Comparison of ENCODE assay signal across 7 cellular contexts in the genomic region with DNA sequence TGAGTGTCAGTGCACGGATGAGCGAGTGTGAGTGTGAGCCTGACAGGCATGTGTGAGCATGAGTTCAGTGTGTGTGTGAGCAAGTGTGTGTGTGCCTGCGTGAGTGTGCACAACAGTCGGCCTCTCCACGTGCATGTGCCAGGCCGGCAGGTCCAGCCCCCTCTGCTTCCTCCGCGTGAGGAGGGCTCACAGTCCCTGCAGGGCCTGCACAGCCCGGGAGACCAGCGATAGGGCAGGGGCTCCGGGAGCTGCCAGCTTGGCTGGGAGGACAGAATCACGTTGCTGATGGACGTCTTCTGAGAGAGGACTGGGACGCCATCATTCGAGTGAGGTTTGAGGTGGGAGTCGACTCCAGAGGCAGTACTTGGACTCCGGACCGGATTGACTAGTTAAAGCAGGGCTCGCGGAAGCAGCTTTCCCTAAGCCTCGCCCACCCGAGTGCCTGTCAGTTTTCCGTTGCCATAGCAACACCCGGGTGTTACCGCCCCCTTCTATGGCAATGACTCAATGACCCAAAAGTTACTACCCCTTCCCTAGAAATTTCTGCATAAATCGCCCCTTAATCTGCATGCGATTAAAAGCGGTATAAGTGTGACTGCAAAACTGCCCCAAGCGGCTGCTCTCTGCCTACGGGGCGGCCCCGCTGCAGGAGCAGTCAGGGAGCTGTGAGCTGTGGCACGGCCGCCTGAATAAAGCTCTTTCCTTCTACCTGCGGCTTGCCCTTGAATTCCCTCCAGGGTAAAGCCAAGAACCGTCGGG. TPM values are rescaled to one million over a fixed set of nuclear protein-coding genes. Genes with fewer than 3 reads are reported as not detected.
DNase-seq lines count a peak whose midpoint lies in the region; ATAC-seq, FAIRE-seq and TF ChIP-seq lines count a peak whose summit lies in the region.

No MANE protein-coding gene starts in this region.

- intact Hi-C loops in body of pancreas (cut with DNase I), result no loop called here

- H3K27ac Mint-ChIP-seq in T-helper 1 cell treated with Interleukin-12 subunit alpha and Interleukin-12 subunit beta and Interleukin-4 antibody, amounts not matched to agents 30 μg/mL and 1 μg/mL, for 36 hours, result peak overlapping the region; percentile 68

- peak; percentile 56 to 84 (median 82) for DNase-seq in body of pancreas
- DNase-seq in skeletal muscle cell (ENCODE audit: low read depth), result no peak
- no peak for DNase-seq in D721Med (ENCODE audit: insufficient read length, low spot score)

- peak overlapping the region in 2 of 4 donors; percentile 23 to 67 for H3K27ac ChIP-seq in body of pancreas
- H3K27ac ChIP-seq in iPS-18a (ENCODE audit: low read length), result no peak overlapping the region

- 8 to 31% methylated on average over 18 to 37 of the region's 37 CpGs for WGBS in body of pancreas, 2 donors

- H3K4me3 ChIP-seq in body of pancreas (peak overlapping the region in 1 of 2 donors; percentile 15), iPS-18a (ENCODE audit: low read length) (peak overlapping the region; percentile 44), skeletal muscle cell (ENCODE audit: low read depth, low read length) (peak overlapping the region; percentile 56)

- H3K9me3 ChIP-seq in body of pancreas, result no peaks in the 10 kb centered on the region
- H3K9me3 ChIP-seq in iPS-18a (ENCODE audit: control insufficient read depth, low read depth, low read length), result no peaks in the 10 kb centered on the region

- peak overlapping the region; percentile 91 for H3K4me3 Mint-ChIP-seq in T-helper 1 cell treated with Interleukin-12 subunit alpha and Interleukin-12 subunit beta and Interleukin-4 antibody, amounts not matched to agents 30 μg/mL and 1 μg/mL, for 36 hours

- peaks cover 15% of the 10 kb centered on the region for H3K4me1 Mint-ChIP-seq in T-helper 1 cell treated with Interleukin-12 subunit alpha and Interleukin-12 subunit beta and Interleukin-4 antibody, amounts not matched to agents 30 μg/mL and 1 μg/mL, for 36 hours (ENCODE audit: low read depth)

- H3K36me3 ChIP-seq in body of pancreas (replicated peaks in 1 of 2; ENCODE audit: insufficient read depth in 1 of 2, low read depth in 2 of 2), result no peaks in the 10 kb centered on the region
- no peaks in the 10 kb centered on the region for H3K36me3 ChIP-seq in iPS-18a (ENCODE audit: control insufficient read depth, low read depth, low read length)

- no peaks in the 10 kb centered on the region for H3K27me3 ChIP-seq in body of pancreas
- H3K27me3 ChIP-seq in iPS-18a (ENCODE audit: control insufficient read depth, insufficient read depth, low read length), result no peaks in the 10 kb centered on the region

- peak in 2 of 3 donors; percentile 9 to 31 for TF ChIP-seq POLR2A in body of pancreas (IDR thresholded peaks at IDR 0.05)

- peaks cover 21% of the 10 kb centered on the region for H3K27me3 Mint-ChIP-seq in T-helper 1 cell treated with Interleukin-12 subunit alpha and Interleukin-12 subunit beta and Interleukin-4 antibody, amounts not matched to agents 30 μg/mL and 1 μg/mL, for 36 hours (ENCODE audit: low read depth)

- ATAC-seq in GM18870 (IDR thresholded peaks at IDR 0.05; ENCODE audit: unreplicated experiment) (peak; percentile 54), HG03060 (IDR thresholded peaks at IDR 0.05; ENCODE audit: low read depth, unreplicated experiment) (peak; percentile 67), body of pancreas (peak; percentile 54)

- no peak for FAIRE-seq in D721Med (lab: Jason Lieb, UNC)

- no peaks in the 10 kb centered on the region for H3K36me3 Mint-ChIP-seq in T-helper 1 cell treated with Interleukin-12 subunit alpha and Interleukin-12 subunit beta and Interleukin-4 antibody, amounts not matched to agents 30 μg/mL and 1 μg/mL, for 36 hours (ENCODE audit: low read depth)

- H3K9me3 Mint-ChIP-seq in T-helper 1 cell treated with Interleukin-12 subunit alpha and Interleukin-12 subunit beta and Interleukin-4 antibody, amounts not matched to agents 30 μg/mL and 1 μg/mL, for 36 hours, result no peaks in the 10 kb centered on the region

- peak in 3 of 7 experiments; percentile 3 to 19 (median 10) for TF ChIP-seq CTCF in body of pancreas (IDR thresholded peaks at IDR 0.05)
- no peak for TF ChIP-seq CTCF in D721Med (IDR thresholded peaks at IDR 0.05; ENCODE audit: insufficient read depth, missing control alignments)

- H3K9ac ChIP-seq in iPS-18a (ENCODE audit: low read length), result no peak overlapping the region

- H3K4me1 ChIP-seq in body of pancreas (peaks cover 27% of the 10 kb centered on the region), iPS-18a (ENCODE audit: control insufficient read depth, low read depth, low read length) (peaks cover 4% of the 10 kb centered on the region)

RNA-seq across cellular contexts. Expression of gene CFAP46, which starts 19.7 kb away (rescaled TPM):
- total RNA-seq in body of pancreas, result under 1 TPM; 0.33 to 0.52 TPM

Comparison
In these comparisons a context has a peak if more than half of its experiments do, and no peak if none do; other contexts are left out.
1. DNase-seq: peak in body of pancreas (4 of 4); none in skeletal muscle cell (single experiment) and D721Med (single experiment).
2. Peak in every context shown above with its lines, with median percentiles within 50 percentile points of each other: ATAC-seq.